Comparison of ENCODE assay signal across 9 cellular contexts in genomic region chr5:95861221-95861857, GRCh38. TPM values are rescaled to one million over a fixed set of nuclear protein-coding genes. Genes with fewer than 3 reads are reported as not detected.
A peak's percentile ranks its signal among the peaks of the same experiment; 100 is the strongest.
DNase-seq lines count a peak whose midpoint lies in the region; ATAC-seq and TF ChIP-seq lines count a peak whose summit lies in the region.
"Had no signal": no experiment of that assay in that cellular context is flagged by ENCODE, and none has a peak within 500 bp of the region (broad histone marks: within the 10 kb centered on the region; RNA-seq: fewer than 3 reads in every experiment).

No MANE protein-coding gene starts in this region.

- no peak overlapping the region for H3K4me2 ChIP-seq in H9 (ENCODE audit: insufficient read depth, insufficient read length, low read length)
- H3K4me2 ChIP-seq: KMS-11 had no signal

- TF ChIP-seq CTCF in right atrium auricular region (IDR thresholded peaks at IDR 0.05) (no peak), suprapubic skin (IDR thresholded peaks at IDR 0.05) (no peak), H9 (conservative IDR thresholded peaks at IDR 0.05) (no peak)

- H2BK20ac ChIP-seq in H9 (ENCODE audit: low read depth, low read length, poor library complexity, severe bottlenecking): no peak overlapping the region

- H3K27ac Mint-ChIP-seq in activated T-helper 2 cell treated with anti-CD3 and anti-CD28 coated beads, Interferon-gamma antibody, Interleukin-2, Interleukin-4, amounts not matched to agents 10 μg/mL and 5 μg/mL and 100 μg/mL, durations not matched to agents 14 hours and 24 hours and 36 hours: peak overlapping the region; percentile 73
- H3K27ac Mint-ChIP-seq in H9: no peak overlapping the region

- no peak overlapping the region for H2BK120ac ChIP-seq in H9 (ENCODE audit: low read depth, low read length, poor library complexity, severe bottlenecking)

- H3K4me3 ChIP-seq in MG63 (no peak overlapping the region), right atrium auricular region (no peak overlapping the region), suprapubic skin (no peak overlapping the region)

- no peaks in the 10 kb centered on the region for H4K20me1 ChIP-seq in H9 (ENCODE audit: control insufficient read depth, insufficient read depth, insufficient read length)

- no peak overlapping the region for H3K14ac ChIP-seq in H9 (ENCODE audit: insufficient read depth, low read length)

- no peak overlapping the region for H3K23ac ChIP-seq in H9 (ENCODE audit: insufficient read length, low read depth, low read length)

- peak overlapping the region; percentile 49 for H3K4me3 Mint-ChIP-seq in activated T-helper 2 cell treated with anti-CD3 and anti-CD28 coated beads, Interferon-gamma antibody, Interleukin-2, Interleukin-4, amounts not matched to agents 10 μg/mL and 5 μg/mL and 100 μg/mL, durations not matched to agents 14 hours and 24 hours and 36 hours (ENCODE audit: low read depth)
- no peak overlapping the region for H3K4me3 Mint-ChIP-seq in H9

- H3K36me3 ChIP-seq in MG63 (no peaks in the 10 kb centered on the region), right atrium auricular region (no peaks in the 10 kb centered on the region), suprapubic skin (no peaks in the 10 kb centered on the region)

- H3K79me2 ChIP-seq in H9 (ENCODE audit: insufficient read depth, low read length): no peaks in the 10 kb centered on the region

- H3K27ac ChIP-seq in right atrium auricular region (peak overlapping the region; percentile 82 to 95), suprapubic skin (peak overlapping the region; percentile 53), H9 (ENCODE audit: insufficient read length, low read depth, low read length) (no peak overlapping the region)
- H3K27ac ChIP-seq: KMS-11 had no signal

- H3T11ph ChIP-seq in H9 (ENCODE audit: low read length): no peak overlapping the region

- no peaks in the 10 kb centered on the region for H3K9me3 ChIP-seq in MG63
- H3K9me3 ChIP-seq in right atrium auricular region: no peaks in the 10 kb centered on the region
- H3K9me3 ChIP-seq in suprapubic skin: no peaks in the 10 kb centered on the region
- no peaks in the 10 kb centered on the region for H3K9me3 ChIP-seq in H9 (ENCODE audit: control insufficient read depth, low read depth, low read length)

- H3K27me3 Mint-ChIP-seq in activated T-helper 2 cell treated with anti-CD3 and anti-CD28 coated beads, Interferon-gamma antibody, Interleukin-2, Interleukin-4, amounts not matched to agents 10 μg/mL and 5 μg/mL and 100 μg/mL, durations not matched to agents 14 hours and 24 hours and 36 hours (ENCODE audit: low read depth): no peaks in the 10 kb centered on the region
- peaks cover 3% of the 10 kb centered on the region for H3K27me3 Mint-ChIP-seq in H9 (ENCODE audit: low read depth)

- H2AFZ ChIP-seq in H9 (ENCODE audit: low read length): no peak overlapping the region

- no peak overlapping the region for H2AK5ac ChIP-seq in H9 (ENCODE audit: insufficient read length, low read length)

- WGBS in suprapubic skin: 46% methylated on average over 14 of the region's 14 CpGs
- WGBS in H9 (ENCODE audit: extremely low coverage, insufficient read length, low lambda C conversion rate): no CpG with 5 or more reads among the region's 14 CpGs

- ATAC-seq in HG03457 (IDR thresholded peaks at IDR 0.05; ENCODE audit: unreplicated experiment) (no peak), HG03469 (IDR thresholded peaks at IDR 0.05; ENCODE audit: unreplicated experiment) (no peak)

- intact Hi-C loops in activated T-helper 2 cell treated with anti-CD3 and anti-CD28 coated beads, Interferon-gamma antibody, Interleukin-2, Interleukin-4, amounts not matched to agents 10 μg/mL and 5 μg/mL and 100 μg/mL, durations not matched to agents 14 hours and 24 hours and 36 hours (cut with micrococcal nuclease): loop anchor here (1.0 to 5.0 kb wide), 3 partner anchors 67 to 801 kb away; partner anchors contain the start of gene CAST

- peaks cover 62% of the 10 kb centered on the region for H3K4me1 Mint-ChIP-seq in activated T-helper 2 cell treated with anti-CD3 and anti-CD28 coated beads, Interferon-gamma antibody, Interleukin-2, Interleukin-4, amounts not matched to agents 10 μg/mL and 5 μg/mL and 100 μg/mL, durations not matched to agents 14 hours and 24 hours and 36 hours (ENCODE audit: low read depth)
- H3K4me1 Mint-ChIP-seq in H9: peaks cover 27 to 31% of the 10 kb centered on the region in 2 experiments

- H3K9me3 Mint-ChIP-seq in activated T-helper 2 cell treated with anti-CD3 and anti-CD28 coated beads, Interferon-gamma antibody, Interleukin-2, Interleukin-4, amounts not matched to agents 10 μg/mL and 5 μg/mL and 100 μg/mL, durations not matched to agents 14 hours and 24 hours and 36 hours: no peaks in the 10 kb centered on the region
- H3K9me3 Mint-ChIP-seq in H9: no peaks in the 10 kb centered on the region; a peak in 1 of 5 replicates

- no peak overlapping the region for H2BK12ac ChIP-seq in H9 (ENCODE audit: insufficient read length, low read depth, low read length)

- H3K27me3 ChIP-seq in MG63: no peaks in the 10 kb centered on the region
- H3K27me3 ChIP-seq in right atrium auricular region: no peaks in the 10 kb centered on the region
- H3K27me3 ChIP-seq in suprapubic skin: no peaks in the 10 kb centered on the region
- H3K27me3 ChIP-seq in H9 (ENCODE audit: insufficient read depth, low read length): no peaks in the 10 kb centered on the region

- H3K56ac ChIP-seq in H9 (ENCODE audit: insufficient read length, low read depth, low read length): no peak overlapping the region

- H3K23me2 ChIP-seq in H9 (ENCODE audit: insufficient read length, low read depth, low read length, poor library complexity, severe bottlenecking): no peaks in the 10 kb centered on the region

- H3K4me1 ChIP-seq in right atrium auricular region: peaks cover 0 to 67% of the 10 kb centered on the region in 2 donors
- H3K4me1 ChIP-seq in suprapubic skin: peaks cover 65% of the 10 kb centered on the region
- peaks cover 4% of the 10 kb centered on the region; the same call in 1 of the 2 replicates for H3K4me1 ChIP-seq in H9 (ENCODE audit: insufficient read depth, low read length)

- no peak overlapping the region for H2BK15ac ChIP-seq in H9 (ENCODE audit: low read depth, low read length)

- no peak overlapping the region for H3K4ac ChIP-seq in H9 (ENCODE audit: low read depth, low read length)

- TF ChIP-seq POLR2A in suprapubic skin (IDR thresholded peaks at IDR 0.05): no peak

- peak; percentile 28 for DNase-seq in DMS153 treated with DMSO at 0.1 percent for 48 hours (lab: John Stamatoyannopoulos, UW; ENCODE audit: unreplicated experiment)
- peak; percentile 90 for DNase-seq in MG63
- no peak for DNase-seq in activated T-helper 2 cell treated with anti-CD3 and anti-CD28 coated beads, Interferon-gamma antibody, Interleukin-2, Interleukin-4, amounts not matched to agents 10 μg/mL and 5 μg/mL and 100 μg/mL, durations not matched to agents 14 hours and 24 hours and 36 hours (ENCODE audit: low spot score)
- peak; percentile 96 for DNase-seq in right atrium auricular region (ENCODE audit: low spot score)
- DNase-seq in suprapubic skin (ENCODE audit: low spot score in 2 of 2): peak; percentile 88 to 91
- DNase-seq in H9: no peak

- H4K5ac ChIP-seq in H9 (ENCODE audit: insufficient read length, low read depth, low read length): no peak overlapping the region

- no peak overlapping the region for H4K8ac ChIP-seq in H9 (replicated peaks; ENCODE audit: insufficient read length, low read depth, low read length)

- H3K79me1 ChIP-seq in H9 (ENCODE audit: insufficient read depth, low read depth, low read length, poor library complexity, severe bottlenecking): no peaks in the 10 kb centered on the region

- TF ChIP-seq EP300 in suprapubic skin (IDR thresholded peaks at IDR 0.05): no peak

- no peak overlapping the region for H3K18ac ChIP-seq in H9 (ENCODE audit: insufficient read length, low read depth, low read length)

- H3K36me3 Mint-ChIP-seq in activated T-helper 2 cell treated with anti-CD3 and anti-CD28 coated beads, Interferon-gamma antibody, Interleukin-2, Interleukin-4, amounts not matched to agents 10 μg/mL and 5 μg/mL and 100 μg/mL, durations not matched to agents 14 hours and 24 hours and 36 hours (ENCODE audit: low read depth): no peaks in the 10 kb centered on the region
- no peaks in the 10 kb centered on the region for H3K36me3 Mint-ChIP-seq in H9 (ENCODE audit: insufficient read depth in 1 of 3, low read depth in 3 of 3)

- H4K91ac ChIP-seq in H9 (ENCODE audit: insufficient read length, low read depth, low read length): no peak overlapping the region

- H3K9ac ChIP-seq in H9 (ENCODE audit: extremely low read depth, insufficient read length, low read length): no peak overlapping the region
- H3K9ac ChIP-seq: KMS-11 had no signal

- H2BK5ac ChIP-seq in H9 (ENCODE audit: insufficient read length, low read length): no peak overlapping the region

RNA-seq across cellular contexts. Expression of gene GLRX, which starts 38.8 kb away (rescaled TPM):
- total RNA-seq in MG63 (2014; rRNA removed; shearing (Covaris generic); ENCODE audit: low replicate concordance): 87.3 and 120 TPM in 2 replicates
- total RNA-seq in activated T-helper 2 cell treated with anti-CD3 and anti-CD28 coated beads, Interferon-gamma antibody, Interleukin-2, Interleukin-4, amounts not matched to agents 10 μg/mL and 5 μg/mL and 100 μg/mL, durations not matched to agents 14 hours and 24 hours and 36 hours: 14.9 and 18.5 TPM in 2 replicates
- total RNA-seq in right atrium auricular region (100 to 1,000 TPM; 151 to 173 TPM), suprapubic skin (100 to 1,000 TPM in 2 of 4 donors, 10 to 100 TPM in 2; 30.9 to 151 (median 80.0) TPM), H9 (2021) (13.7 and 13.8 TPM in 2 replicates)

Comparison
In these comparisons a context has a peak if more than half of its experiments do, and no peak if none do; other contexts are left out.
1. DNase-seq: peak in DMS153 treated with DMSO at 0.1 percent for 48 hours (single experiment), MG63 (single experiment), right atrium auricular region (single experiment) and suprapubic skin (2 of 2); none in activated T-helper 2 cell treated with anti-CD3 and anti-CD28 coated beads, Interferon-gamma antibody, Interleukin-2, Interleukin-4, amounts not matched to agents 10 μg/mL and 5 μg/mL and 100 μg/mL, durations not matched to agents 14 hours and 24 hours and 36 hours (single experiment) and H9 (single experiment).